8 cellular contexts compared by ENCODE assay signal in the genomic region with DNA sequence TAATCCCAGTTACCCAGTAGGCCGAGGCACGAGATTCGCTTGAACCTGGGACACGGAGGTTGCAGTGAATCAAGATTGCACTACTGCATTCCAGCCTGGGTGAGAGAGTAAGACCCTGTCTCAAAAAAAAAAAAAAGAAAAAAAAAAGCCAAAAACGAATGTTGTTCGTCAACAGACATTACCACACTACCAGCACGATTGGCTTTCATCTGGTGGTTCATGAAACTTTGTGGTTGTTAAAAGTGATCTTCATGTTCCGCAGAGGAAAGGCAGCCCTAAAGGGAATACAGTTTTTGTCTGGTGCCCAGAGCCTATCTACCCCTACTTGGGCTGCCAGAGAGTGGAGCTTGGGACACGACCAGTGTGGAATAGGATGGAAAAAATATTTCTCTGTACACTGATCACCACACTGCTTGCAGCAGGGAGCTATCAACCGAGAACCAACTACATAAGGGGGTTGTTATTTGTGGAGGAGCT. TPM values are rescaled to one million over a fixed set of nuclear protein-coding genes. Genes with fewer than 3 reads are reported as not detected.
A peak's percentile ranks its signal among the peaks of the same experiment; 100 is the strongest.
DNase-seq lines count a peak whose midpoint lies in the region; ATAC-seq lines count a peak whose summit lies in the region.

No MANE protein-coding gene starts in this region.

- peak overlapping the region; percentile 75 for H3K4me3 Mint-ChIP-seq in activated CD8-positive, alpha-beta T cell treated with anti-CD3 and anti-CD28 coated beads, Interleukin-2, amount 10 ng/mL, durations not matched to agents 7 days and 5 days
- H3K4me3 Mint-ChIP-seq in stimulated activated naive B cell treated with anti-CD40 and anti-IgM and Interleukin-4, amounts not matched to agents 10 μg/mL and 1 μg/mL and 100 μg/mL, for 72 hours = peak overlapping the region; percentile 66 to 77

- ATAC-seq in activated CD4-positive, CD25-positive, alpha-beta regulatory T cell treated with anti-CD3 and anti-CD28 coated beads, Interleukin-2, amount 50 U/mL, for 24 hours = peak; percentile 11 to 17
- ATAC-seq in HG03342 (IDR thresholded peaks at IDR 0.05; ENCODE audit: unreplicated experiment) = peak; percentile 3
- ATAC-seq in activated CD8-positive, alpha-beta T cell treated with anti-CD3 and anti-CD28 coated beads, Interleukin-2, amount 10 ng/mL, durations not matched to agents 7 days and 5 days = peak; percentile 37
- peak; percentile 6 to 7 for ATAC-seq in stimulated activated naive B cell treated with anti-CD40 and anti-IgM and Interleukin-4, amounts not matched to agents 10 μg/mL and 1 μg/mL and 100 μg/mL, for 72 hours (replicated peaks)
- no peak for ATAC-seq in HG03457 (IDR thresholded peaks at IDR 0.05; ENCODE audit: unreplicated experiment)
- no peak for ATAC-seq in HG02623 (IDR thresholded peaks at IDR 0.05; ENCODE audit: unreplicated experiment)

- H3K9me3 Mint-ChIP-seq in activated CD8-positive, alpha-beta T cell treated with anti-CD3 and anti-CD28 coated beads, Interleukin-2, amount 10 ng/mL, durations not matched to agents 7 days and 5 days (ENCODE audit: insufficient read depth) = no peaks in the 10 kb centered on the region
- peaks cover 2 to 4% of the 10 kb centered on the region in 2 donors for H3K9me3 Mint-ChIP-seq in stimulated activated naive B cell treated with anti-CD40 and anti-IgM and Interleukin-4, amounts not matched to agents 10 μg/mL and 1 μg/mL and 100 μg/mL, for 72 hours

- H3K27ac Mint-ChIP-seq in activated CD8-positive, alpha-beta T cell treated with anti-CD3 and anti-CD28 coated beads, Interleukin-2, amount 10 ng/mL, durations not matched to agents 7 days and 5 days = peak overlapping the region; percentile 88
- H3K27ac Mint-ChIP-seq in stimulated activated naive B cell treated with anti-CD40 and anti-IgM and Interleukin-4, amounts not matched to agents 10 μg/mL and 1 μg/mL and 100 μg/mL, for 72 hours = peak overlapping the region; percentile 95

- CTCF ChIA-PET in activated CD8-positive, alpha-beta T cell treated with anti-CD3 and anti-CD28 coated beads, Interleukin-2, amount 10 ng/mL, durations not matched to agents 7 days and 5 days (lab: Charles Lee) = interaction anchor here (0.6 to 2.0 kb wide), 7 partner anchors 12 to 252 kb away, joined by 3 to 10 read pairs (median 3); no protein-coding TSS in a partner anchor

- DNase-seq in activated CD4-positive, CD25-positive, alpha-beta regulatory T cell treated with anti-CD3 and anti-CD28 coated beads, Interleukin-2, amount 50 U/mL, for 72 hours = no peak
- DNase-seq in activated CD8-positive, alpha-beta T cell treated with anti-CD3 and anti-CD28 coated beads, Interleukin-2, amount 10 ng/mL, durations not matched to agents 7 days and 5 days = peak; percentile 69
- no peak for DNase-seq in stimulated activated naive B cell treated with anti-CD40 and anti-IgM and Interleukin-4, amounts not matched to agents 10 μg/mL and 1 μg/mL and 100 μg/mL, for 72 hours
- DNase-seq in mesenteric fat pad (ENCODE audit: low spot score) = no peak

- H3K36me3 Mint-ChIP-seq in activated CD8-positive, alpha-beta T cell treated with anti-CD3 and anti-CD28 coated beads, Interleukin-2, amount 10 ng/mL, durations not matched to agents 7 days and 5 days (ENCODE audit: low read depth) = peaks cover 8% of the 10 kb centered on the region
- peaks cover 2 to 4% of the 10 kb centered on the region in 2 donors for H3K36me3 Mint-ChIP-seq in stimulated activated naive B cell treated with anti-CD40 and anti-IgM and Interleukin-4, amounts not matched to agents 10 μg/mL and 1 μg/mL and 100 μg/mL, for 72 hours

- H3K4me1 Mint-ChIP-seq in activated CD8-positive, alpha-beta T cell treated with anti-CD3 and anti-CD28 coated beads, Interleukin-2, amount 10 ng/mL, durations not matched to agents 7 days and 5 days (ENCODE audit: low read depth) = peaks cover 97% of the 10 kb centered on the region
- H3K4me1 Mint-ChIP-seq in stimulated activated naive B cell treated with anti-CD40 and anti-IgM and Interleukin-4, amounts not matched to agents 10 μg/mL and 1 μg/mL and 100 μg/mL, for 72 hours = peaks cover 76 to 98% of the 10 kb centered on the region in 2 donors

- H3K27me3 Mint-ChIP-seq in activated CD8-positive, alpha-beta T cell treated with anti-CD3 and anti-CD28 coated beads, Interleukin-2, amount 10 ng/mL, durations not matched to agents 7 days and 5 days (ENCODE audit: low read depth) = peaks cover 2% of the 10 kb centered on the region
- no peaks in the 10 kb centered on the region for H3K27me3 Mint-ChIP-seq in stimulated activated naive B cell treated with anti-CD40 and anti-IgM and Interleukin-4, amounts not matched to agents 10 μg/mL and 1 μg/mL and 100 μg/mL, for 72 hours

- POLR2A ChIA-PET in activated CD8-positive, alpha-beta T cell treated with anti-CD3 and anti-CD28 coated beads, Interleukin-2, amount 10 ng/mL, durations not matched to agents 7 days and 5 days (lab: Charles Lee) = interaction anchor here (0.7 to 5.1 kb wide), 8 partner anchors 12 to 251 kb away, joined by 3 to 56 read pairs (median 6); a partner anchor contains a TSS

RNA-seq across cellular contexts. Expression of a gene that starts 13.6 kb away (rescaled TPM):
- total RNA-seq in activated CD8-positive, alpha-beta T cell treated with anti-CD3 and anti-CD28 coated beads, Interleukin-2, amount 10 ng/mL, durations not matched to agents 7 days and 5 days = 100 to 1,000 TPM; 219 to 226 TPM
- total RNA-seq in mesenteric fat pad = 13.2 TPM

Comparison
In these comparisons a context has a peak if more than half of its experiments do, and no peak if none do; other contexts are left out.
1. ATAC-seq: peak in activated CD4-positive, CD25-positive, alpha-beta regulatory T cell treated with anti-CD3 and anti-CD28 coated beads, Interleukin-2, amount 50 U/mL, for 24 hours (2 of 2), HG03342 (single experiment), activated CD8-positive, alpha-beta T cell treated with anti-CD3 and anti-CD28 coated beads, Interleukin-2, amount 10 ng/mL, durations not matched to agents 7 days and 5 days (single experiment) and stimulated activated naive B cell treated with anti-CD40 and anti-IgM and Interleukin-4, amounts not matched to agents 10 μg/mL and 1 μg/mL and 100 μg/mL, for 72 hours (2 of 2); none in HG03457 (single experiment) and HG02623 (single experiment).
2. RNA of a gene that starts 13.6 kb away (total RNA-seq): 219 to 226 TPM in activated CD8-positive, alpha-beta T cell treated with anti-CD3 and anti-CD28 coated beads, Interleukin-2, amount 10 ng/mL, durations not matched to agents 7 days and 5 days; 13.2 TPM in mesenteric fat pad (single experiment); every median in the first group is over 10 times any median in the second.